In the genomic region with DNA sequence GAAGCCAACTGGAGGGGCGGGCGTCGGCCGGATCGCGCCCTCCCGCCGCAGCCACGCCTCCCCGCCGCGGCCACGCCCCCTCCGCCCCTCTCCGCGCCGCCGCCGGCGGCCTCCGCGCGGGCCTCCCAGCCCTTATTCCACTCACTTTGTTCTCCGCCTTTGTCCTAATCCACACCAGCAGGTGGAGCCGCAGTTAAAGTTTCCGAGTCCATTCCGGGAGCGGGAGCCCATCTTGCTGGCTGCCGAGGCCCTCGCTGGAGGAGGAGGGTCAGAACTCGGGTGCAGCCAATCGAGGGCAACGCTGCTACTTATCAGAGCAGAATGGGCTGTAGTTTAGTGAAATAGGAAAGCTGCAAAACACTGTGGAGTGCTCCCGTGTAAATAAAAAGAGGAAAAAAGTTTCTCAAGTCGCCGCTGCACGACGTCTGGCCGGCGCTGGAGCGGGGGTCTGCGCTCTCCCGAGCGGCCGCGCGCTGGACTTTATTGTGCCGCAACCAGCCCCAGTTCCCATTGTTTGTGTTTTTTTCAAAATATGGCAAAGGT, we compare ENCODE assay signal across 8 cellular contexts. TPM values are rescaled to one million over a fixed set of nuclear protein-coding genes. Genes with fewer than 3 reads are reported as not detected.
DNase-seq lines count a peak whose midpoint lies in the region; ATAC-seq and TF ChIP-seq lines count a peak whose summit lies in the region.

Gene ASF1A (plus strand): TSS at position 271 of the 543 bp plus-strand sequence. CDS start 262 bp downstream, at position 533.

- H3K36me3 ChIP-seq in SU-DHL-6 (ENCODE audit: low read length) (peaks cover 7% of the 10 kb centered on the region; the same call in 1 of the 2 replicates), ovary (no peaks in the 10 kb centered on the region), tibial nerve (no peaks in the 10 kb centered on the region)

- POLR2A ChIA-PET in activated naive CD8-positive, alpha-beta T cell treated with anti-CD3 and anti-CD28 coated beads, Interleukin-2, amount 10 ng/mL, durations not matched to agents 7 days and 5 days (lab: Charles Lee): interaction anchor here (0.5 to 5.2 kb wide), 18 partner anchors 15 to 1346 kb away, joined by 3 to 33 read pairs (median 4); partner anchors contain the start of genes FAM184A and MCM9

- H3K79me2 ChIP-seq in SU-DHL-6 (ENCODE audit: insufficient read depth, low read length): peaks cover 72% of the 10 kb centered on the region

- 0 to 1% (median 0%) methylated on average over 48 of the region's 48 CpGs for WGBS in ovary, 3 donors
- 0 to 1% methylated on average over 48 of the region's 48 CpGs for WGBS in tibial nerve, 2 donors

- H3K4me3 Mint-ChIP-seq in activated naive CD8-positive, alpha-beta T cell treated with anti-CD3 and anti-CD28 coated beads, Interleukin-2, amount 10 ng/mL, durations not matched to agents 7 days and 5 days: peak within 1 kb of the TSS; percentile 88

- peaks cover 39% of the 10 kb centered on the region for H3K4me1 Mint-ChIP-seq in activated naive CD8-positive, alpha-beta T cell treated with anti-CD3 and anti-CD28 coated beads, Interleukin-2, amount 10 ng/mL, durations not matched to agents 7 days and 5 days

- H2AFZ ChIP-seq in SU-DHL-6 (ENCODE audit: low read depth, low read length, severe bottlenecking): peak within 1 kb of the TSS; percentile 41

- peaks cover 37% of the 10 kb centered on the region; the same call in 1 of the 2 replicates for H3F3A ChIP-seq in SU-DHL-6 (ENCODE audit: insufficient read depth)

- TF ChIP-seq EP300 in ovary (IDR thresholded peaks at IDR 0.05) (no peak), tibial nerve (IDR thresholded peaks at IDR 0.05) (peak in 1 of 2 donors; percentile 91)

- H3K27ac ChIP-seq in SU-DHL-6 (ENCODE audit: low read depth, low read length) (peak within 1 kb of the TSS; percentile 93), ovary (peak within 1 kb of the TSS; percentile 85 to 92), tibial nerve (peak within 1 kb of the TSS; percentile 84 to 94 (median 94))

- H3K9me3 Mint-ChIP-seq in activated naive CD8-positive, alpha-beta T cell treated with anti-CD3 and anti-CD28 coated beads, Interleukin-2, amount 10 ng/mL, durations not matched to agents 7 days and 5 days: no peaks in the 10 kb centered on the region

- peaks cover 19% of the 10 kb centered on the region for H3K36me3 Mint-ChIP-seq in activated naive CD8-positive, alpha-beta T cell treated with anti-CD3 and anti-CD28 coated beads, Interleukin-2, amount 10 ng/mL, durations not matched to agents 7 days and 5 days

- ATAC-seq in HG02759 (IDR thresholded peaks at IDR 0.05; ENCODE audit: unreplicated experiment): peak; percentile 74
- ATAC-seq in activated naive CD8-positive, alpha-beta T cell treated with anti-CD3 and anti-CD28 coated beads, Interleukin-2, amount 10 ng/mL, durations not matched to agents 7 days and 5 days (ENCODE audit: low read depth): peak; percentile 86

- TF ChIP-seq CTCF in GM12873 (IDR thresholded peaks at IDR 0.05; ENCODE audit: insufficient read depth, low read depth, low read length, missing control alignments) (peak; percentile 55), SU-DHL-6 (IDR thresholded peaks at IDR 0.05; ENCODE audit: insufficient read depth, low read length, poor library complexity, severe bottlenecking) (peak; percentile 48), ovary (IDR thresholded peaks at IDR 0.05) (peak; percentile 50 to 79 (median 77)), tibial nerve (IDR thresholded peaks at IDR 0.05) (peak; percentile 43 to 80 (median 61))

- H3K4me3 ChIP-seq in SU-DHL-6 (ENCODE audit: insufficient read depth, low read length, poor library complexity, severe bottlenecking): peak within 1 kb of the TSS; percentile 87
- H3K4me3 ChIP-seq in ovary: peak within 1 kb of the TSS; percentile 98
- H3K4me3 ChIP-seq in tibial nerve: peak within 1 kb of the TSS; percentile 67 to 96 (median 82)

- H3K9ac ChIP-seq in SU-DHL-6 (ENCODE audit: low read length): peak within 1 kb of the TSS; percentile 94

- 0 out of 2 replicates have a peak, but pooled peaks cover 3% of the 10 kb centered on the region for H4K20me1 ChIP-seq in SU-DHL-6 (ENCODE audit: low read depth, low read length)

- DNase-seq in NCI-H128 (lab: John Stamatoyannopoulos, UW; ENCODE audit: unreplicated experiment) (peak; percentile 97), head of caudate nucleus (peak; percentile 90 to 99 (median 98)), ovary (peak; percentile 95 to 97 (median 96)), tibial nerve (ENCODE audit: low spot score in 2 of 2) (peak; percentile 94 to 97)
- DNase-seq in activated naive CD8-positive, alpha-beta T cell treated with anti-CD3 and anti-CD28 coated beads, Interleukin-2, amount 10 ng/mL, durations not matched to agents 7 days and 5 days: peak; percentile 98

- intact Hi-C loops in head of caudate nucleus (cut with DNase I) (loop anchor here (2.0 to 5.0 kb wide), 2 partner anchors 41 to 242 kb away; partner anchors contain the start of genes CEP85L and MCM9), ovary (cut with DNase I) (no loop called here)

- peak within 1 kb of the TSS; percentile 96 for H3K4me2 ChIP-seq in SU-DHL-6 (ENCODE audit: low read depth, low read length, poor library complexity, severe bottlenecking)

- H3K27me3 ChIP-seq in SU-DHL-6 (ENCODE audit: low read length) (no peaks in the 10 kb centered on the region), ovary (no peaks in the 10 kb centered on the region), tibial nerve (no peaks in the 10 kb centered on the region)

- H3K9me3 ChIP-seq in SU-DHL-6 (ENCODE audit: insufficient read depth, low read length) (no peaks in the 10 kb centered on the region), ovary (no peaks in the 10 kb centered on the region), tibial nerve (no peaks in the 10 kb centered on the region)

- no peaks in the 10 kb centered on the region for H3K27me3 Mint-ChIP-seq in activated naive CD8-positive, alpha-beta T cell treated with anti-CD3 and anti-CD28 coated beads, Interleukin-2, amount 10 ng/mL, durations not matched to agents 7 days and 5 days

- TF ChIP-seq POLR2A in ovary (IDR thresholded peaks at IDR 0.05) (peak; percentile 50), tibial nerve (IDR thresholded peaks at IDR 0.05) (peak; percentile 58 to 81)

- peaks cover 10% of the 10 kb centered on the region for H3K4me1 ChIP-seq in ovary (ENCODE audit: insufficient read depth)
- peaks cover 0 to 43% (median 24%) of the 10 kb centered on the region in 4 donors for H3K4me1 ChIP-seq in tibial nerve

- peak within 1 kb of the TSS; percentile 94 for H3K27ac Mint-ChIP-seq in activated naive CD8-positive, alpha-beta T cell treated with anti-CD3 and anti-CD28 coated beads, Interleukin-2, amount 10 ng/mL, durations not matched to agents 7 days and 5 days

- no peaks in the 10 kb centered on the region for H3K9me2 ChIP-seq in SU-DHL-6 (replicated peaks; ENCODE audit: insufficient read depth, low read length)

RNA-seq across cellular contexts. Expression of gene ASF1A, which starts in this region (rescaled TPM):
- total RNA-seq in activated naive CD8-positive, alpha-beta T cell treated with anti-CD3 and anti-CD28 coated beads, Interleukin-2, amount 10 ng/mL, durations not matched to agents 7 days and 5 days: 10 to 100 TPM; 64.6 to 66.8 TPM
- total RNA-seq in ovary (10 to 100 TPM in 6 of 7 donors, 1 to 10 TPM in 1; 9.9 to 30.7 (median 23.9) TPM), tibial nerve (10 to 100 TPM in 3 of 4 donors, 1 to 10 TPM in 1; 8.6 to 14.2 (median 13.0) TPM)
- polyA plus RNA-seq in ovary: 10 to 100 TPM; 16.7 to 19.4 TPM

Comparison
In these comparisons a context has a peak if more than half of its experiments do, and no peak if none do; other contexts are left out.
1. Peak in every context shown above with its lines: DNase-seq, ATAC-seq, H3K4me3 ChIP-seq and H3K27ac ChIP-seq.